In genomic region chr12:6837370-6838060, GRCh38 we compare ENCODE assay signal across 32 cellular contexts. TPM values are rescaled to one million over a fixed set of nuclear protein-coding genes. Genes with fewer than 3 reads are reported as not detected.
"Had no signal": no experiment of that assay in that cellular context is flagged by ENCODE, and none has a peak within 500 bp of the region (broad histone marks: within the 10 kb centered on the region; RNA-seq: fewer than 3 reads in every experiment).

No MANE protein-coding gene starts in this region.

- H3K27ac Mint-ChIP-seq: activated CD4-positive, alpha-beta memory T cell treated with anti-CD3 and anti-CD28 coated beads for 36 hours; activated CD4-positive, alpha-beta T cell treated with anti-CD3 and anti-CD28 coated beads for 36 hours; activated CD4-positive, alpha-beta T cell treated with anti-CD3 and anti-CD28 coated beads, Interleukin-2, amount 10 ng/mL, durations not matched to agents 24 days and 14 days; activated naive CD4-positive, alpha-beta T cell treated with anti-CD3 and anti-CD28 coated beads, Interleukin-2, amount 10 ng/mL, durations not matched to agents 7 days and 5 days; activated naive CD4-positive, alpha-beta T cell treated with anti-CD3 and anti-CD28 coated beads, Interleukin-2, amount 50 U/mL, for 72 hours; activated naive CD8-positive, alpha-beta T cell treated with anti-CD3 and anti-CD28 coated beads, Interleukin-2, amount 10 ng/mL, durations not matched to agents 7 days and 5 days; activated T-cell treated with anti-CD3 and anti-CD28 coated beads, Interleukin-2, amount 50 U/mL, for 24 hours; activated T-cell treated with anti-CD3 and anti-CD28 coated beads, Interleukin-2, amount 50 U/mL, for 72 hours; T-helper 17 cell; T-helper 2 cell treated with Interferon-gamma antibody and Interleukin-4, amounts not matched to agents 5 μg/mL and 100 μg/mL, for 36 hours had no signal

- H3K4me3 ChIP-seq: ascending aorta, breast epithelium, cardiac muscle cell, coronary artery, esophagus squamous epithelium, gastroesophageal sphincter had no signal

- H3K27ac ChIP-seq: ascending aorta, breast epithelium, cardiac muscle cell, coronary artery, epithelial cell of prostate, esophagus squamous epithelium, gastroesophageal sphincter had no signal

- H3K27me3 Mint-ChIP-seq: activated CD4-positive, alpha-beta memory T cell treated with anti-CD3 and anti-CD28 coated beads for 36 hours; activated CD4-positive, alpha-beta T cell treated with anti-CD3 and anti-CD28 coated beads for 36 hours; activated T-cell treated with anti-CD3 and anti-CD28 coated beads, Interleukin-2, amount 50 U/mL, for 24 hours; central memory CD8-positive, alpha-beta T cell; T-helper 17 cell had no signal

- H3K36me3 ChIP-seq: breast epithelium had no signal

- H3K36me3 Mint-ChIP-seq: activated CD4-positive, alpha-beta memory T cell treated with anti-CD3 and anti-CD28 coated beads for 36 hours; activated naive CD4-positive, alpha-beta T cell treated with anti-CD3 and anti-CD28 coated beads, Interleukin-2, amount 10 ng/mL, durations not matched to agents 7 days and 5 days; activated naive CD4-positive, alpha-beta T cell treated with anti-CD3 and anti-CD28 coated beads, Interleukin-2, amount 50 U/mL, for 72 hours; activated naive CD8-positive, alpha-beta T cell treated with anti-CD3 and anti-CD28 coated beads, Interleukin-2, amount 10 ng/mL, durations not matched to agents 7 days and 5 days had no signal

- DNase-seq: activated CD4-positive, alpha-beta memory T cell treated with anti-CD3 and anti-CD28 coated beads for 36 hours; activated CD4-positive, alpha-beta T cell treated with anti-CD3 and anti-CD28 coated beads for 36 hours; activated CD4-positive, alpha-beta T cell treated with anti-CD3 and anti-CD28 coated beads, Interleukin-2, amount 10 ng/mL, durations not matched to agents 24 days and 14 days; activated CD4-positive, CD25-positive, alpha-beta regulatory T cell; activated CD4-positive, CD25-positive, alpha-beta regulatory T cell treated with anti-CD3 and anti-CD28 coated beads, Interleukin-2, amount 50 U/mL, for 72 hours; activated CD8-positive, alpha-beta memory T cell treated with anti-CD3 and anti-CD28 coated beads, Interleukin-2, amount 50 U/mL, for 48 hours; activated gamma-delta T cell; activated naive CD4-positive, alpha-beta T cell; activated naive CD4-positive, alpha-beta T cell treated with anti-CD3 and anti-CD28 coated beads, Interleukin-2, amount 10 ng/mL, durations not matched to agents 7 days and 5 days; activated naive CD8-positive, alpha-beta T cell treated with anti-CD3 and anti-CD28 coated beads, Interleukin-2, amount 10 ng/mL, durations not matched to agents 7 days and 5 days; activated T-cell treated with anti-CD3 and anti-CD28 coated beads for 4 hours; activated T-cell treated with anti-CD3 and anti-CD28 coated beads, Interleukin-2, amount 50 U/mL, for 24 hours; activated T-cell treated with anti-CD3 and anti-CD28 coated beads, Interleukin-2, amount 50 U/mL, for 72 hours; dermis blood vessel endothelial cell; effector CD8-positive, alpha-beta T cell; esophagus squamous epithelium; foreskin melanocyte; T-helper 1 cell; T-helper 17 cell; T1000 had no signal

- ATAC-seq: activated CD4-positive, alpha-beta T cell treated with anti-CD3 and anti-CD28 coated beads for 36 hours; activated naive CD4-positive, alpha-beta T cell treated with anti-CD3 and anti-CD28 coated beads, Interleukin-2, amount 50 U/mL, for 72 hours; activated T-cell treated with anti-CD3 and anti-CD28 coated beads, Interleukin-2, amount 50 U/mL, for 72 hours; gastroesophageal sphincter; T-helper 17 cell had no signal

- H3K4me1 Mint-ChIP-seq: central memory CD8-positive, alpha-beta T cell had no signal

- H3K27me3 ChIP-seq: ascending aorta, breast epithelium, cardiac muscle cell, esophagus squamous epithelium, gastroesophageal sphincter had no signal

- H3K9me3 ChIP-seq: ascending aorta, breast epithelium, esophagus squamous epithelium, gastroesophageal sphincter had no signal

- FAIRE-seq: endometrium, endothelial cell of umbilical vein had no signal

- H3K9me3 Mint-ChIP-seq: activated CD4-positive, alpha-beta memory T cell treated with anti-CD3 and anti-CD28 coated beads for 36 hours; activated CD4-positive, alpha-beta T cell treated with anti-CD3 and anti-CD28 coated beads, Interleukin-2, amount 10 ng/mL, durations not matched to agents 24 days and 14 days; activated naive CD4-positive, alpha-beta T cell treated with anti-CD3 and anti-CD28 coated beads, Interleukin-2, amount 10 ng/mL, durations not matched to agents 7 days and 5 days; activated naive CD4-positive, alpha-beta T cell treated with anti-CD3 and anti-CD28 coated beads, Interleukin-2, amount 50 U/mL, for 72 hours; activated naive CD8-positive, alpha-beta T cell treated with anti-CD3 and anti-CD28 coated beads, Interleukin-2, amount 10 ng/mL, durations not matched to agents 7 days and 5 days; activated T-cell treated with anti-CD3 and anti-CD28 coated beads, Interleukin-2, amount 50 U/mL, for 24 hours; activated T-cell treated with anti-CD3 and anti-CD28 coated beads, Interleukin-2, amount 50 U/mL, for 72 hours; brain; central memory CD8-positive, alpha-beta T cell; T-helper 2 cell treated with Interferon-gamma antibody and Interleukin-4, amounts not matched to agents 5 μg/mL and 100 μg/mL, for 36 hours had no signal

- H3K4me1 ChIP-seq: ascending aorta, breast epithelium, gastroesophageal sphincter had no signal

- H3K4me3 Mint-ChIP-seq: activated CD4-positive, alpha-beta memory T cell treated with anti-CD3 and anti-CD28 coated beads for 36 hours; activated CD4-positive, alpha-beta T cell treated with anti-CD3 and anti-CD28 coated beads for 36 hours; activated CD4-positive, alpha-beta T cell treated with anti-CD3 and anti-CD28 coated beads, Interleukin-2, amount 10 ng/mL, durations not matched to agents 24 days and 14 days; activated naive CD4-positive, alpha-beta T cell treated with anti-CD3 and anti-CD28 coated beads, Interleukin-2, amount 10 ng/mL, durations not matched to agents 7 days and 5 days; activated naive CD8-positive, alpha-beta T cell treated with anti-CD3 and anti-CD28 coated beads, Interleukin-2, amount 10 ng/mL, durations not matched to agents 7 days and 5 days; activated T-cell treated with anti-CD3 and anti-CD28 coated beads, Interleukin-2, amount 50 U/mL, for 24 hours; activated T-cell treated with anti-CD3 and anti-CD28 coated beads, Interleukin-2, amount 50 U/mL, for 72 hours; brain; central memory CD8-positive, alpha-beta T cell; T-helper 17 cell; T-helper 2 cell treated with Interferon-gamma antibody and Interleukin-4, amounts not matched to agents 5 μg/mL and 100 μg/mL, for 36 hours had no signal

RNA-seq across cellular contexts. Expression of gene CDCA3, which starts 13.6 kb away (rescaled TPM):
- total RNA-seq: ascending aorta had no signal
